12 cellular contexts compared by ENCODE assay signal in genomic region chr21:44573630-44574456, GRCh38. TPM values are rescaled to one million over a fixed set of nuclear protein-coding genes. Genes with fewer than 3 reads are reported as not detected.
DNase-seq lines count a peak whose midpoint lies in the region; ATAC-seq and TF ChIP-seq lines count a peak whose summit lies in the region.
"Not testable (repeated sequence)": the region's sequence is repeated elsewhere in the genome, so short reads cannot be mapped to it uniquely, and the experiment has no call there.
"Had no signal": no experiment of that assay in that cellular context is flagged by ENCODE, and none has a peak within 500 bp of the region (broad histone marks: within the 10 kb centered on the region; RNA-seq: fewer than 3 reads in every experiment).

A gene with protein sequence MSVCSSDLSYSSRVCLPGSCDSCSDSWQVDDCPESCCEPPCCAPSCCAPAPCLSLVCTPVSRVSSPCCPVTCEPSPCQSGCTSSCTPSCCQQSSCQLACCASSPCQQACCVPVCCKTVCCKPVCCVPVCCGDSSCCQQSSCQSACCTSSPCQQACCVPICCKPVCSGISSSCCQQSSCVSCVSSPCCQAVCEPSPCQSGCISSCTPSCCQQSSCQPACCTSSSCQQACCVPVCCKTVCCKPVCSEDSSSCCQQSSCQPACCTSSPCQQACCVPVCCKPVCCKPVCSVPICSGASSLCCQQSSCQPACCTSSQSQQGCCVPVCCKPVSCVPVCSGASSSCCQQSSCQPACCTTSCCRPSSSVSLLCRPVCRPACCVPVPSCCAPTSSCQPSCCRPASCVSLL (plus strand): TSS chr21:44573729. CDS start chr21:44573759, 30 bp downstream.

- H4K91ac ChIP-seq in neuronal stem cell (ENCODE audit: low read depth, low read length, poor library complexity) = not testable (repeated sequence)

- TF ChIP-seq EP300 in esophagus muscularis mucosa (IDR thresholded peaks at IDR 0.05) = not testable (repeated sequence)

- intact Hi-C loops in esophagus muscularis mucosa (cut with DNase I); lower lobe of right lung (cut with DNase I); vagina (cut with DNase I): not testable (repeated sequence)

- H3K27me3 Mint-ChIP-seq in GM23338 (ENCODE audit: insufficient read depth, low read depth, poor library complexity) = peaks cover 12% of the 10 kb centered on the region
- H3K27me3 Mint-ChIP-seq in activated CD8-positive, alpha-beta T cell treated with anti-CD3 and anti-CD28 coated beads, Interleukin-2, amount 10 ng/mL, durations not matched to agents 7 days and 5 days (ENCODE audit: low read depth) = not testable (repeated sequence)
- peaks cover 17% of the 10 kb centered on the region for H3K27me3 Mint-ChIP-seq in central memory CD8-positive, alpha-beta T cell

- peak within 1 kb of the TSS; percentile 45 for H2BK15ac ChIP-seq in neuronal stem cell (ENCODE audit: low read length)

- CTCF ChIA-PET in activated CD8-positive, alpha-beta T cell treated with anti-CD3 and anti-CD28 coated beads, Interleukin-2, amount 10 ng/mL, durations not matched to agents 7 days and 5 days (lab: Charles Lee) = interaction anchor here (0.9 kb wide), 1 partner anchor 219 kb away, joined by 3 read pairs; no protein-coding TSS in a partner anchor

- not testable (repeated sequence) for H3K4me2 ChIP-seq in GM23338; neuronal stem cell (ENCODE audit: insufficient read depth, low read length, poor library complexity, severe bottlenecking)

- H2AFZ ChIP-seq in GM23338 = 0 out of 2 replicates have a peak within 1 kb of the TSS, but pooled peaks have one; percentile 38
- not testable (repeated sequence) for H2AFZ ChIP-seq in neuronal stem cell (ENCODE audit: low read length)

- H3K79me2 ChIP-seq in GM23338 (replicated peaks; ENCODE audit: insufficient read depth) = not testable (repeated sequence)

- peak within 1 kb of the TSS; percentile 82 for H2BK12ac ChIP-seq in neuronal stem cell (ENCODE audit: low read length)

- not testable (repeated sequence) for ATAC-seq in GM23338; activated CD8-positive, alpha-beta T cell treated with anti-CD3 and anti-CD28 coated beads, Interleukin-2, amount 10 ng/mL, durations not matched to agents 7 days and 5 days; central memory CD8-positive, alpha-beta T cell (replicated peaks; ENCODE audit: extremely low read depth, poor library complexity, severe bottlenecking); lower lobe of right lung

- H3K9me3 ChIP-seq in esophagus muscularis mucosa = peaks cover 0 to 25% (median 18%) of the 10 kb centered on the region in 4 donors
- peaks cover 17% of the 10 kb centered on the region for H3K9me3 ChIP-seq in lower lobe of right lung
- H3K9me3 ChIP-seq in neuronal stem cell (replicated peaks in 1 of 2; ENCODE audit: control insufficient read depth in 2 of 2, insufficient read depth in 1 of 2, low read depth in 1 of 2, low read length in 2 of 2) = peaks cover 13% of the 10 kb centered on the region in 2 donors
- not testable (repeated sequence) for H3K9me3 ChIP-seq in vagina

- peak within 1 kb of the TSS; percentile 94 for H3K14ac ChIP-seq in neuronal stem cell (ENCODE audit: low read length)

- H2AK5ac ChIP-seq in neuronal stem cell (ENCODE audit: low read depth, low read length) = peak within 1 kb of the TSS; percentile 82

- H3F3A ChIP-seq in GM23338 (replicated peaks; ENCODE audit: low read depth) = not testable (repeated sequence)

- not testable (repeated sequence) for H3K4me1 ChIP-seq in GM23338 (ENCODE audit: insufficient read depth); esophagus muscularis mucosa; lower lobe of right lung; neuronal stem cell (ENCODE audit: control insufficient read depth in 2 of 2, insufficient read depth in 1 of 2, low read depth in 1 of 2, low read length in 2 of 2); vagina

- H2BK5ac ChIP-seq in neuronal stem cell (ENCODE audit: low read length) = not testable (repeated sequence)

- H4K20me1 ChIP-seq in GM23338 (replicated peaks; ENCODE audit: insufficient read depth) = not testable (repeated sequence)

- peak within 1 kb of the TSS; percentile 70 for H3K9ac ChIP-seq in neuronal stem cell (ENCODE audit: low read depth, low read length, poor library complexity)

- H4K8ac ChIP-seq in neuronal stem cell (ENCODE audit: low read depth, low read length) = peak within 1 kb of the TSS; percentile 32

- H3K9me3 Mint-ChIP-seq in GM23338 = peaks cover 45% of the 10 kb centered on the region
- peaks cover 20% of the 10 kb centered on the region for H3K9me3 Mint-ChIP-seq in activated CD8-positive, alpha-beta T cell treated with anti-CD3 and anti-CD28 coated beads, Interleukin-2, amount 10 ng/mL, durations not matched to agents 7 days and 5 days (ENCODE audit: insufficient read depth)
- H3K9me3 Mint-ChIP-seq in central memory CD8-positive, alpha-beta T cell = not testable (repeated sequence)

- not testable (repeated sequence) for H3K4me3 Mint-ChIP-seq in GM23338; activated CD8-positive, alpha-beta T cell treated with anti-CD3 and anti-CD28 coated beads, Interleukin-2, amount 10 ng/mL, durations not matched to agents 7 days and 5 days
- H3K4me3 Mint-ChIP-seq in central memory CD8-positive, alpha-beta T cell = peak within 1 kb of the TSS; percentile 50

- not testable (repeated sequence) for H3K27ac Mint-ChIP-seq in GM23338; activated CD8-positive, alpha-beta T cell treated with anti-CD3 and anti-CD28 coated beads, Interleukin-2, amount 10 ng/mL, durations not matched to agents 7 days and 5 days; central memory CD8-positive, alpha-beta T cell (ENCODE audit: low read depth)

- not testable (repeated sequence) for TF ChIP-seq CTCF in GM23338 (conservative IDR thresholded peaks at IDR 0.05; ENCODE audit: low read depth in 2 of 2); esophagus muscularis mucosa (IDR thresholded peaks at IDR 0.05); lower lobe of right lung (IDR thresholded peaks at IDR 0.05); vagina (IDR thresholded peaks at IDR 0.05)

- not testable (repeated sequence) for H2BK120ac ChIP-seq in neuronal stem cell (ENCODE audit: low read depth, low read length)

- peak within 1 kb of the TSS; percentile 67 for H3K18ac ChIP-seq in neuronal stem cell (ENCODE audit: low read length)

- not testable (repeated sequence) for H3K36me3 Mint-ChIP-seq in GM23338 (ENCODE audit: low read depth); activated CD8-positive, alpha-beta T cell treated with anti-CD3 and anti-CD28 coated beads, Interleukin-2, amount 10 ng/mL, durations not matched to agents 7 days and 5 days (ENCODE audit: low read depth); central memory CD8-positive, alpha-beta T cell (ENCODE audit: insufficient read depth)

- not testable (repeated sequence) for H3K4me3 ChIP-seq in GM23338; esophagus muscularis mucosa; lower lobe of right lung; neuronal stem cell (ENCODE audit: low read length in 2 of 2); vagina

- not testable (repeated sequence) for H3K79me1 ChIP-seq in neuronal stem cell (ENCODE audit: low read depth, low read length)

- WGBS in esophagus muscularis mucosa = 55% methylated on average over 8 of the region's 25 CpGs
- no CpG with 5 or more reads among the region's 25 CpGs for WGBS in neuronal stem cell (ENCODE audit: extremely low coverage in 2 of 2, insufficient read length in 2 of 2, insufficient replicate concordance in 1 of 2), 2 donors

- not testable (repeated sequence) for H3K27ac ChIP-seq in GM23338 (ENCODE audit: low read depth); esophagus muscularis mucosa (replicated peaks in 1 of 4); lower lobe of right lung; neuronal stem cell (replicated peaks; ENCODE audit: low read length); vagina

- not testable (repeated sequence) for H3K27me3 ChIP-seq in GM23338 (ENCODE audit: insufficient read depth); lower lobe of right lung (ENCODE audit: low read depth); neuronal stem cell (ENCODE audit: control insufficient read depth in 3 of 3, insufficient read depth in 3 of 3, low read depth in 1 of 3, low read length in 3 of 3); vagina
- H3K27me3 ChIP-seq in esophagus muscularis mucosa = peaks cover 0 to 49% (median 0%) of the 10 kb centered on the region in 4 donors

- not testable (repeated sequence) for H3K9me2 ChIP-seq in GM23338 (ENCODE audit: insufficient read depth)

- TF ChIP-seq POLR2A in esophagus muscularis mucosa (IDR thresholded peaks at IDR 0.05; ENCODE audit: low read depth); vagina (IDR thresholded peaks at IDR 0.05): not testable (repeated sequence)

- not testable (repeated sequence) for H3K36me3 ChIP-seq in GM23338 (ENCODE audit: insufficient read depth); esophagus muscularis mucosa; lower lobe of right lung; neuronal stem cell (replicated peaks in 1 of 2; ENCODE audit: control insufficient read depth in 2 of 2, insufficient read depth in 2 of 2, low read length in 2 of 2); vagina

- DNase-seq in GM23338 (ENCODE audit: low spot score); central memory CD8-positive, alpha-beta T cell (ENCODE audit: low spot score in 2 of 2); neuronal stem cell (ENCODE audit: low spot score): not testable (repeated sequence)
- peak; percentile 77 for DNase-seq in NCI-H146 (lab: John Stamatoyannopoulos, UW)
- DNase-seq in activated CD8-positive, alpha-beta T cell treated with anti-CD3 and anti-CD28 coated beads, Interleukin-2, amount 10 ng/mL, durations not matched to agents 7 days and 5 days = peak; percentile 6
- DNase-seq in esophagus muscularis mucosa (ENCODE audit: extremely low spot score) = peak; percentile 29
- DNase-seq in lower lobe of right lung = peak; percentile 22
- DNase-seq in vagina (ENCODE audit: extremely low spot score in 2 of 2) = peak; percentile 37

- not testable (repeated sequence) for H3K4me1 Mint-ChIP-seq in GM23338; activated CD8-positive, alpha-beta T cell treated with anti-CD3 and anti-CD28 coated beads, Interleukin-2, amount 10 ng/mL, durations not matched to agents 7 days and 5 days (ENCODE audit: low read depth)
- peaks cover 11% of the 10 kb centered on the region for H3K4me1 Mint-ChIP-seq in central memory CD8-positive, alpha-beta T cell

- not testable (repeated sequence) for H3K4ac ChIP-seq in neuronal stem cell (ENCODE audit: low read length)

- peak within 1 kb of the TSS; percentile 80 for H3K23ac ChIP-seq in neuronal stem cell (ENCODE audit: low read depth, low read length, poor library complexity)

- POLR2A ChIA-PET in activated CD8-positive, alpha-beta T cell treated with anti-CD3 and anti-CD28 coated beads, Interleukin-2, amount 10 ng/mL, durations not matched to agents 7 days and 5 days (lab: Charles Lee) = not testable (repeated sequence)

RNA-seq across cellular contexts. Expression of the gene that starts here (rescaled TPM):
- not detected in 2 replicates for total RNA-seq in GM23338 (2014; rRNA removed; shearing (Covaris generic))
- polyA plus RNA-seq in GM23338 (2016; fragmentation: Nextera tagmentation; extraction: Ambion mirVana) = not detected in 2 replicates
- not detected for total RNA-seq in activated CD8-positive, alpha-beta T cell treated with anti-CD3 and anti-CD28 coated beads, Interleukin-2, amount 10 ng/mL, durations not matched to agents 7 days and 5 days
- total RNA-seq in esophagus muscularis mucosa (not detected), lower lobe of right lung (not detected), vagina (not detected)
- polyA plus RNA-seq in neuronal stem cell (2013, experiment 1 of 2) = not detected
- 0.01 TPM for polyA plus RNA-seq in neuronal stem cell (2013, experiment 2 of 2)
- total RNA-seq: CD4-positive, alpha-beta memory T cell; GM23248; HT1080 had no signal
- polyA plus RNA-seq: BJ; CD4-positive, alpha-beta memory T cell; GM23248 had no signal

Comparison
In these comparisons a context has a peak if more than half of its experiments do, and no peak if none do; other contexts are left out.
1. Peak in DNase-seq in activated CD8-positive, alpha-beta T cell treated with anti-CD3 and anti-CD28 coated beads, Interleukin-2, amount 10 ng/mL, durations not matched to agents 7 days and 5 days; RNA of the gene not detected or under 1 TPM.
2. Peak in DNase-seq in esophagus muscularis mucosa; RNA of the gene not detected or under 1 TPM.
3. Peak in DNase-seq in lower lobe of right lung; RNA of the gene not detected or under 1 TPM.
4. Peak in DNase-seq in vagina; RNA of the gene not detected or under 1 TPM.